In the genomic region with DNA sequence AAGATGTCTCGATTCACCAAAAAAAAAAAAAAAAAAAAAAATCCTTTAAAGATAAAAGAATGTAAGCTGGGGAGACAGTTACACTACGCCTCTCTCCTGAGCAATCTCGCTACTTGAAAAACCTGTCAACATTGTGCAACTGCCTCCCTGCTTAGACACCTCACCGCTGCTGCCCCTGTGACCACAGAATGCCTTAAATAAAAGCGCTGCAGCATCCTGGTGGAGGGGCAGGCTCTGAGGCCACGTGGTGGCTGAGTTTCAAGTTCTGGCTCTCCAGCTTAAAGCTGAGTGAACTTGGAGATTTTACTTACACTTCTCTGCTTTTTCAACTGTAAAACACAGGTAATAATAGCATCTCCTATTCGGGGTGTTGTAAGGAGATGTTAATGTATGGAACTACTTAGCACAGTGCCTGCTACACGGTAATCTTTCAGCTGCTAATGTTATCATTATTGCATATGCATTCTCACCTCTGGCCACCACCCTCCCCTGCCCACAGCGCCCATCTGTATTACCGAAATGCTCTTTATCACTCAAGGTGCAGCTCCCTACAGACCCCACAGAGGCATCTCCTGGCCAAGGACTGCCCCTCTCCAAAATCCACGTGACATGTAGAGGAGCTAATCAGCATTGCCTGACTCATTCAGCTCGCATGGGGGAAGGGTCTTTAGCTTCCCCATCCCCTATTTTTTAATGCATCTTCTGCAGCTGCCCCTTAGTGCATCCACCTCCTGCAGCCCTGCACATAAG, we compare ENCODE assay signal across 10 cellular contexts. TPM values are rescaled to one million over a fixed set of nuclear protein-coding genes. Genes with fewer than 3 reads are reported as not detected.
DNase-seq lines count a peak whose midpoint lies in the region; ATAC-seq, FAIRE-seq and TF ChIP-seq lines count a peak whose summit lies in the region.
"Had no signal": no experiment of that assay in that cellular context is flagged by ENCODE, and none has a peak within 500 bp of the region (broad histone marks: within the 10 kb centered on the region; RNA-seq: fewer than 3 reads in every experiment).

No MANE protein-coding gene starts in this region.

- H3K9me3 ChIP-seq in RWPE2 (ENCODE audit: severe bottlenecking): no peaks in the 10 kb centered on the region

- H3K27ac ChIP-seq in RWPE2 (ENCODE audit: poor library complexity, severe bottlenecking): no peak overlapping the region
- H3K27ac ChIP-seq: parathyroid adenoma had no signal

- H3K4me1 ChIP-seq in RWPE2 (ENCODE audit: insufficient read depth, poor library complexity, severe bottlenecking): peaks cover 13% of the 10 kb centered on the region
- H3K4me1 ChIP-seq: parathyroid adenoma had no signal

- peak; percentile 6 for DNase-seq in stimulated activated CD4-positive, alpha-beta T cell treated with anti-CD3 and anti-CD28 coated beads, Interleukin-4, amount 100 ng/mL, for 24 hours
- no peak for DNase-seq in stimulated activated CD4-positive, alpha-beta T cell treated with anti-CD3 and anti-CD28 coated beads, Interleukin-2, amount 100 ng/mL, for 48 hours
- DNase-seq in RWPE2 (ENCODE audit: low spot score) (no peak), urothelium cell line (ENCODE audit: low spot score) (peak; percentile 24), NCI-H1694 (lab: John Stamatoyannopoulos, UW) (no peak), SW 1271 (lab: John Stamatoyannopoulos, UW) (no peak), COR-L47 (lab: John Stamatoyannopoulos, UW) (no peak)
- DNase-seq: hippocampal formation had no signal

- peak; percentile 83 for ATAC-seq in RWPE2 (ENCODE audit: low read depth)
- ATAC-seq in esophagus mucosa: peak; percentile 77

- H3K36me3 ChIP-seq in RWPE2 (ENCODE audit: low read depth): no peaks in the 10 kb centered on the region

- TF ChIP-seq CTCF in RWPE2 (IDR thresholded peaks at IDR 0.05; ENCODE audit: poor library complexity, severe bottlenecking): no peak

- FAIRE-seq in urothelium cell line (lab: Jason Lieb, UNC): no peak

- H3K27me3 ChIP-seq in RWPE2 (ENCODE audit: insufficient read depth, poor library complexity, severe bottlenecking): no peaks in the 10 kb centered on the region

- no peak overlapping the region for H3K4me3 ChIP-seq in RWPE2 (ENCODE audit: severe bottlenecking)

RNA-seq across cellular contexts. Expression of gene SLC22A23, which starts 42.0 kb away (rescaled TPM):
- 36.3 TPM for total RNA-seq in esophagus mucosa

Comparison
In these comparisons a context has a peak if more than half of its experiments do, and no peak if none do; other contexts are left out.
1. DNase-seq: peak in stimulated activated CD4-positive, alpha-beta T cell treated with anti-CD3 and anti-CD28 coated beads, Interleukin-4, amount 100 ng/mL, for 24 hours (single experiment) and urothelium cell line (single experiment); none in stimulated activated CD4-positive, alpha-beta T cell treated with anti-CD3 and anti-CD28 coated beads, Interleukin-2, amount 100 ng/mL, for 48 hours (0 of 2), RWPE2 (single experiment), NCI-H1694 (single experiment), SW 1271 (0 of 2) and COR-L47 (single experiment).